8 cellular contexts compared by ENCODE assay signal in genomic region chr17:75872434-75873351, GRCh38. TPM values are rescaled to one million over a fixed set of nuclear protein-coding genes. Genes with fewer than 3 reads are reported as not detected.
DNase-seq lines count a peak whose midpoint lies in the region; ATAC-seq and TF ChIP-seq lines count a peak whose summit lies in the region.

No MANE protein-coding gene starts in this region.

- no peak for TF ChIP-seq CTCF in heart left ventricle (IDR thresholded peaks at IDR 0.05)

- H3K27ac ChIP-seq in heart left ventricle (peak overlapping the region; percentile 66 to 99 (median 92)), skeletal muscle tissue (ENCODE audit: low read depth, low read length) (peak overlapping the region; percentile 96)

- H3K9me3 Mint-ChIP-seq in activated naive CD8-positive, alpha-beta T cell treated with anti-CD3 and anti-CD28 coated beads, Interleukin-2, amount 10 ng/mL, durations not matched to agents 7 days and 5 days = no peaks in the 10 kb centered on the region

- peak overlapping the region; percentile 49 for H3K4me3 Mint-ChIP-seq in activated naive CD8-positive, alpha-beta T cell treated with anti-CD3 and anti-CD28 coated beads, Interleukin-2, amount 10 ng/mL, durations not matched to agents 7 days and 5 days

- H3K4me3 ChIP-seq in heart left ventricle (no peak overlapping the region), skeletal muscle tissue (ENCODE audit: low read length in 3 of 3) (peak overlapping the region; percentile 48 to 58 (median 57))

- peaks cover 0 to 27% (median 22%) of the 10 kb centered on the region in 9 donors for H3K36me3 ChIP-seq in heart left ventricle
- peaks cover 0 to 11% (median 5%) of the 10 kb centered on the region in 3 donors for H3K36me3 ChIP-seq in skeletal muscle tissue (ENCODE audit: control insufficient read depth in 3 of 3, insufficient read depth in 3 of 3, low read length in 3 of 3)

- H3K36me3 Mint-ChIP-seq in activated naive CD8-positive, alpha-beta T cell treated with anti-CD3 and anti-CD28 coated beads, Interleukin-2, amount 10 ng/mL, durations not matched to agents 7 days and 5 days = peaks cover 2% of the 10 kb centered on the region

- no peaks in the 10 kb centered on the region for H3K27me3 Mint-ChIP-seq in activated naive CD8-positive, alpha-beta T cell treated with anti-CD3 and anti-CD28 coated beads, Interleukin-2, amount 10 ng/mL, durations not matched to agents 7 days and 5 days

- DNase-seq in COR-L47 (lab: John Stamatoyannopoulos, UW) (peak; percentile 49), NCI-H2196 treated with DMSO at 0.1 percent for 48 hours (lab: John Stamatoyannopoulos, UW; ENCODE audit: unreplicated experiment) (peak; percentile 69), heart left ventricle (peak; percentile 86 to 95 (median 90))
- peak; percentile 66 for DNase-seq in activated naive CD8-positive, alpha-beta T cell treated with anti-CD3 and anti-CD28 coated beads, Interleukin-2, amount 10 ng/mL, durations not matched to agents 7 days and 5 days

- POLR2A ChIA-PET in activated naive CD8-positive, alpha-beta T cell treated with anti-CD3 and anti-CD28 coated beads, Interleukin-2, amount 10 ng/mL, durations not matched to agents 7 days and 5 days (lab: Charles Lee) = interaction anchor here (0.9 to 2.7 kb wide), 14 partner anchors 8 to 108 kb away, joined by 3 to 16 read pairs (median 5); partner anchors contain the start of genes GALK1, TRIM65, UNC13D and WBP2

- H3K9me3 ChIP-seq in heart left ventricle (no peaks in the 10 kb centered on the region), skeletal muscle tissue (ENCODE audit: control insufficient read depth in 3 of 3, low read length in 3 of 3) (no peaks in the 10 kb centered on the region)

- WGBS in heart left ventricle, 4 donors = 26 to 33% (median 31%) methylated on average over 12 to 13 of the region's 13 CpGs

- H3K27me3 ChIP-seq in heart left ventricle (no peaks in the 10 kb centered on the region), skeletal muscle tissue (ENCODE audit: control insufficient read depth in 3 of 3, insufficient read depth in 3 of 3, low read length in 3 of 3) (no peaks in the 10 kb centered on the region)

- H3K27ac Mint-ChIP-seq in activated naive CD8-positive, alpha-beta T cell treated with anti-CD3 and anti-CD28 coated beads, Interleukin-2, amount 10 ng/mL, durations not matched to agents 7 days and 5 days = peak overlapping the region; percentile 89

- peak in 1 of 2 donors; percentile 56 for TF ChIP-seq POLR2A in heart left ventricle (IDR thresholded peaks at IDR 0.05)

- peaks cover 25% of the 10 kb centered on the region for H3K4me1 Mint-ChIP-seq in activated naive CD8-positive, alpha-beta T cell treated with anti-CD3 and anti-CD28 coated beads, Interleukin-2, amount 10 ng/mL, durations not matched to agents 7 days and 5 days

- ATAC-seq in activated naive CD8-positive, alpha-beta T cell treated with anti-CD3 and anti-CD28 coated beads, Interleukin-2, amount 10 ng/mL, durations not matched to agents 7 days and 5 days (ENCODE audit: low read depth) = peak; percentile 51
- ATAC-seq in heart left ventricle (peak; percentile 55 to 77 (median 66)), GM19397 (IDR thresholded peaks at IDR 0.05; ENCODE audit: unreplicated experiment) (no peak), GM21825 (IDR thresholded peaks at IDR 0.05; ENCODE audit: unreplicated experiment) (no peak), GM18502 (IDR thresholded peaks at IDR 0.05; ENCODE audit: poor library complexity, unreplicated experiment) (no peak)

- H3K4me1 ChIP-seq in heart left ventricle (peaks cover 17 to 88% (median 59%) of the 10 kb centered on the region in 12 donors), skeletal muscle tissue (ENCODE audit: control insufficient read depth in 3 of 3, insufficient read depth in 3 of 3, low read length in 3 of 3) (peaks cover 56 to 67% (median 66%) of the 10 kb centered on the region in 3 donors)

- H3K9ac ChIP-seq in skeletal muscle tissue (ENCODE audit: low read depth in 1 of 3, low read length in 3 of 3) = peak overlapping the region; percentile 56 to 84 (median 57)

- intact Hi-C loops in heart left ventricle (cut with DNase I) = loop anchor here in 4 of 10 donors (1.0 to 10.0 kb wide), 3 partner anchors 17 to 98 kb away; partner anchors contain the start of genes UNK (in 1 of the 4) and WBP2 (in 1 of the 4)

RNA-seq across cellular contexts. Expression of gene TRIM47, which starts 5.7 kb away (rescaled TPM):
- total RNA-seq in activated naive CD8-positive, alpha-beta T cell treated with anti-CD3 and anti-CD28 coated beads, Interleukin-2, amount 10 ng/mL, durations not matched to agents 7 days and 5 days = 10 to 100 TPM; 23.2 to 27.9 TPM
- 10 to 100 TPM; 20.3 to 53.4 (median 31.8) TPM for total RNA-seq in heart left ventricle
- 10 to 100 TPM; 20.1 to 23.3 TPM for polyA plus RNA-seq in heart left ventricle
- 23.5 TPM for total RNA-seq in skeletal muscle tissue

RNA-seq across cellular contexts. Expression of gene WBP2, which starts 17.6 kb away (rescaled TPM):
- 100 to 1,000 TPM; 107 TPM for total RNA-seq in activated naive CD8-positive, alpha-beta T cell treated with anti-CD3 and anti-CD28 coated beads, Interleukin-2, amount 10 ng/mL, durations not matched to agents 7 days and 5 days
- 100 to 1,000 TPM; 134 to 311 (median 158) TPM for total RNA-seq in heart left ventricle
- 100 to 1,000 TPM; 128 to 217 TPM for polyA plus RNA-seq in heart left ventricle
- 17.7 TPM for total RNA-seq in skeletal muscle tissue

RNA-seq across cellular contexts. Expression of gene TRIM65, which starts 24.1 kb away (rescaled TPM):
- 10 to 100 TPM; 35.3 to 36.3 TPM for total RNA-seq in activated naive CD8-positive, alpha-beta T cell treated with anti-CD3 and anti-CD28 coated beads, Interleukin-2, amount 10 ng/mL, durations not matched to agents 7 days and 5 days
- total RNA-seq in heart left ventricle (10 to 100 TPM in 3 of 9 donors, 1 to 10 TPM in 6; 6.8 to 16.1 (median 9.5) TPM), skeletal muscle tissue (20.4 TPM)
- polyA plus RNA-seq in heart left ventricle = 10 to 100 TPM in 1 of 2 donors, 1 to 10 TPM in 1; 7.5 to 10.5 TPM

RNA-seq across cellular contexts. Expression of gene UNC13D, which starts 28.5 kb away (rescaled TPM):
- total RNA-seq in activated naive CD8-positive, alpha-beta T cell treated with anti-CD3 and anti-CD28 coated beads, Interleukin-2, amount 10 ng/mL, durations not matched to agents 7 days and 5 days = 100 to 1,000 TPM; 221 to 222 TPM
- total RNA-seq in heart left ventricle = 10 to 100 TPM in 2 of 9 donors, 1 to 10 TPM in 7; 2.1 to 28.5 (median 6.0) TPM
- 1 to 10 TPM; 4.5 to 5.8 TPM for polyA plus RNA-seq in heart left ventricle
- total RNA-seq in skeletal muscle tissue = 1.6 TPM

RNA-seq across cellular contexts. Expression of gene MRPL38, which starts 32.0 kb away (rescaled TPM):
- 100 to 1,000 TPM; 111 to 119 TPM for total RNA-seq in activated naive CD8-positive, alpha-beta T cell treated with anti-CD3 and anti-CD28 coated beads, Interleukin-2, amount 10 ng/mL, durations not matched to agents 7 days and 5 days
- total RNA-seq in heart left ventricle = 100 to 1,000 TPM in 5 of 9 donors, 10 to 100 TPM in 4; 54.8 to 126 (median 106) TPM
- polyA plus RNA-seq in heart left ventricle = 100 to 1,000 TPM in 1 of 2 donors, 10 to 100 TPM in 1; 79.7 to 111 TPM
- total RNA-seq in skeletal muscle tissue = 32.9 TPM

Comparison
In these comparisons a context has a peak if more than half of its experiments do, and no peak if none do; other contexts are left out.
1. ATAC-seq: peak in activated naive CD8-positive, alpha-beta T cell treated with anti-CD3 and anti-CD28 coated beads, Interleukin-2, amount 10 ng/mL, durations not matched to agents 7 days and 5 days (single experiment) and heart left ventricle (4 of 4); none in GM19397 (single experiment), GM21825 (single experiment) and GM18502 (single experiment).
2. H3K4me3 ChIP-seq: peak in skeletal muscle tissue (3 of 3); none in heart left ventricle (0 of 12).
3. Peak in every context shown above with its lines, with median percentiles within 50 percentile points of each other: DNase-seq.